Comparison of ENCODE assay signal across 13 cellular contexts in genomic region chr16:2511128-2511785, GRCh38. TPM values are rescaled to one million over a fixed set of nuclear protein-coding genes. Genes with fewer than 3 reads are reported as not detected.
DNase-seq lines count a peak whose midpoint lies in the region; ATAC-seq and TF ChIP-seq lines count a peak whose summit lies in the region.
"Had no signal": no experiment of that assay in that cellular context is flagged by ENCODE, and none has a peak within 500 bp of the region (broad histone marks: within the 10 kb centered on the region; RNA-seq: fewer than 3 reads in every experiment).

No MANE protein-coding gene starts in this region.

- ATAC-seq in GM18907 (IDR thresholded peaks at IDR 0.05; ENCODE audit: unreplicated experiment) (no peak), HG03378 (IDR thresholded peaks at IDR 0.05; ENCODE audit: unreplicated experiment) (no peak)
- no peak for ATAC-seq in activated CD8-positive, alpha-beta T cell treated with anti-CD3 and anti-CD28 coated beads, Interleukin-2, amount 10 ng/mL, durations not matched to agents 7 days and 5 days

- H4K20me1 ChIP-seq in OCI-LY3 (ENCODE audit: insufficient read depth, low read length), result peaks cover 19% of the 10 kb centered on the region

- 0 out of 2 replicates have a peak overlapping the region, but pooled peaks have one; percentile 90 for H3K9ac ChIP-seq in OCI-LY3 (ENCODE audit: low read length)
- H3K9ac ChIP-seq: BLaER1 had no signal

- H3K27ac Mint-ChIP-seq in neural crest cell (ENCODE audit: unreplicated experiment), result no peak overlapping the region
- H3K27ac Mint-ChIP-seq in activated CD8-positive, alpha-beta T cell treated with anti-CD3 and anti-CD28 coated beads, Interleukin-2, amount 10 ng/mL, durations not matched to agents 7 days and 5 days, result no peak overlapping the region

- no peaks in the 10 kb centered on the region for H3K9me3 Mint-ChIP-seq in neural crest cell
- no peaks in the 10 kb centered on the region for H3K9me3 Mint-ChIP-seq in activated CD8-positive, alpha-beta T cell treated with anti-CD3 and anti-CD28 coated beads, Interleukin-2, amount 10 ng/mL, durations not matched to agents 7 days and 5 days (ENCODE audit: insufficient read depth)

- H3K4me3 Mint-ChIP-seq in neural crest cell, result peak overlapping the region; percentile 91
- no peak overlapping the region for H3K4me3 Mint-ChIP-seq in activated CD8-positive, alpha-beta T cell treated with anti-CD3 and anti-CD28 coated beads, Interleukin-2, amount 10 ng/mL, durations not matched to agents 7 days and 5 days

- POLR2A ChIA-PET in activated CD8-positive, alpha-beta T cell treated with anti-CD3 and anti-CD28 coated beads, Interleukin-2, amount 10 ng/mL, durations not matched to agents 7 days and 5 days (lab: Charles Lee), result no interaction called here

- H3K36me3 ChIP-seq in OCI-LY3 (replicated peaks; ENCODE audit: low read depth, low read length), result peaks cover under 1% of the 10 kb centered on the region
- H3K36me3 ChIP-seq: ascending aorta had no signal

- peak overlapping the region; percentile 95 for H3K4me2 ChIP-seq in OCI-LY3 (ENCODE audit: low read length)

- CTCF ChIA-PET in activated CD8-positive, alpha-beta T cell treated with anti-CD3 and anti-CD28 coated beads, Interleukin-2, amount 10 ng/mL, durations not matched to agents 7 days and 5 days (lab: Charles Lee), result interaction anchor here (2.0 kb wide), 1 partner anchor 10 kb away, joined by 6 read pairs; no protein-coding TSS in a partner anchor

- H2AFZ ChIP-seq in OCI-LY3 (ENCODE audit: low read depth, low read length), result no peak overlapping the region

- no peaks in the 10 kb centered on the region for H3K27me3 ChIP-seq in OCI-LY3 (ENCODE audit: low read depth, low read length)
- H3K27me3 ChIP-seq: ascending aorta, BLaER1 had no signal

- H3K27me3 Mint-ChIP-seq in neural crest cell (ENCODE audit: low read depth), result no peaks in the 10 kb centered on the region
- H3K27me3 Mint-ChIP-seq in activated CD8-positive, alpha-beta T cell treated with anti-CD3 and anti-CD28 coated beads, Interleukin-2, amount 10 ng/mL, durations not matched to agents 7 days and 5 days (ENCODE audit: low read depth), result peaks cover 3% of the 10 kb centered on the region

- H3K4me1 ChIP-seq in OCI-LY3 (ENCODE audit: low read length), result peaks cover 78% of the 10 kb centered on the region

- TF ChIP-seq CTCF in OCI-LY3 (IDR thresholded peaks at IDR 0.05; ENCODE audit: low read depth, low read length), result no peak
- no peak for TF ChIP-seq CTCF in fibroblast of villous mesenchyme (IDR thresholded peaks at IDR 0.05; ENCODE audit: insufficient read depth, low read depth, low read length)
- no peak for TF ChIP-seq CTCF in neural crest cell (conservative IDR thresholded peaks at IDR 0.05)

- H3K79me2 ChIP-seq in OCI-LY3 (ENCODE audit: low read length), result peaks cover 27% of the 10 kb centered on the region

- DNase-seq in AG08395 (ENCODE audit: low spot score) (peak; percentile 76), fibroblast of villous mesenchyme (ENCODE audit: low read depth) (peak; percentile 86), neural crest cell (ENCODE audit: low read depth, low spot score) (no peak), germinal center (ENCODE audit: low spot score) (no peak)
- no peak for DNase-seq in activated CD8-positive, alpha-beta T cell treated with anti-CD3 and anti-CD28 coated beads, Interleukin-2, amount 10 ng/mL, durations not matched to agents 7 days and 5 days
- DNase-seq: NCI-H2107 had no signal

- H3K36me3 Mint-ChIP-seq in neural crest cell (ENCODE audit: low read depth), result no peaks in the 10 kb centered on the region
- peaks cover 3% of the 10 kb centered on the region for H3K36me3 Mint-ChIP-seq in activated CD8-positive, alpha-beta T cell treated with anti-CD3 and anti-CD28 coated beads, Interleukin-2, amount 10 ng/mL, durations not matched to agents 7 days and 5 days (ENCODE audit: low read depth)

- H3K4me3 ChIP-seq in OCI-LY3 (ENCODE audit: low read length) (no peak overlapping the region), fibroblast of villous mesenchyme (ENCODE audit: low read depth, low read length) (peak overlapping the region; percentile 30)
- H3K4me3 ChIP-seq: ascending aorta, BLaER1 had no signal

- peaks cover 35% of the 10 kb centered on the region for H3K4me1 Mint-ChIP-seq in neural crest cell
- peaks cover 49% of the 10 kb centered on the region for H3K4me1 Mint-ChIP-seq in activated CD8-positive, alpha-beta T cell treated with anti-CD3 and anti-CD28 coated beads, Interleukin-2, amount 10 ng/mL, durations not matched to agents 7 days and 5 days (ENCODE audit: low read depth)

- no peak overlapping the region for H3K27ac ChIP-seq in OCI-LY3 (ENCODE audit: low read length)

- no peaks in the 10 kb centered on the region for H3K9me3 ChIP-seq in OCI-LY3 (ENCODE audit: insufficient read depth, low read length)
- H3K9me3 ChIP-seq: ascending aorta, BLaER1 had no signal

RNA-seq across cellular contexts. Expression of gene ATP6V0C, which starts 2.5 kb away (rescaled TPM):
- 20.0 and 23.3 TPM in 2 replicates for total RNA-seq in fibroblast of villous mesenchyme
- total RNA-seq in neural crest cell, result 154 and 159 TPM in 2 replicates
- total RNA-seq in activated CD8-positive, alpha-beta T cell treated with anti-CD3 and anti-CD28 coated beads, Interleukin-2, amount 10 ng/mL, durations not matched to agents 7 days and 5 days, result 100 to 1,000 TPM; 105 to 110 TPM

RNA-seq across cellular contexts. Expression of gene AMDHD2, which starts 8.9 kb away (rescaled TPM):
- total RNA-seq in fibroblast of villous mesenchyme (31.1 and 45.7 TPM in 2 replicates), neural crest cell (50.9 and 58.3 TPM in 2 replicates)
- total RNA-seq in activated CD8-positive, alpha-beta T cell treated with anti-CD3 and anti-CD28 coated beads, Interleukin-2, amount 10 ng/mL, durations not matched to agents 7 days and 5 days, result 10 to 100 TPM; 54.0 to 58.5 TPM

RNA-seq across cellular contexts. Expression of gene CEMP1, which starts 20.0 kb away (rescaled TPM):
- total RNA-seq in fibroblast of villous mesenchyme (not detected in 2 replicates), neural crest cell (not detected in 2 replicates)
- total RNA-seq in activated CD8-positive, alpha-beta T cell treated with anti-CD3 and anti-CD28 coated beads, Interleukin-2, amount 10 ng/mL, durations not matched to agents 7 days and 5 days, result not detected
- total RNA-seq: ascending aorta; kidney epithelial cell; T-helper 2 cell treated with Interferon-gamma antibody and Interleukin-4, amounts not matched to agents 100 ng/mL and 5 ng/mL, for 36 hours had no signal

RNA-seq across cellular contexts. Expression of gene PDPK1, which starts 26.6 kb away (rescaled TPM):
- total RNA-seq in fibroblast of villous mesenchyme (26.7 and 37.1 TPM in 2 replicates), neural crest cell (34.2 and 37.5 TPM in 2 replicates)
- total RNA-seq in activated CD8-positive, alpha-beta T cell treated with anti-CD3 and anti-CD28 coated beads, Interleukin-2, amount 10 ng/mL, durations not matched to agents 7 days and 5 days, result 10 to 100 TPM; 41.2 to 49.6 TPM

RNA-seq across cellular contexts. Expression of gene TBC1D24, which starts 36.3 kb away (rescaled TPM):
- total RNA-seq in fibroblast of villous mesenchyme (15.5 and 19.4 TPM in 2 replicates), neural crest cell (30.0 and 32.5 TPM in 2 replicates)
- 10 to 100 TPM; 21.1 to 22.4 TPM for total RNA-seq in activated CD8-positive, alpha-beta T cell treated with anti-CD3 and anti-CD28 coated beads, Interleukin-2, amount 10 ng/mL, durations not matched to agents 7 days and 5 days

Comparison
In these comparisons a context has a peak if more than half of its experiments do, and no peak if none do; other contexts are left out.
1. DNase-seq: peak in AG08395 (single experiment) and fibroblast of villous mesenchyme (single experiment); none in neural crest cell (single experiment), germinal center (single experiment) and activated CD8-positive, alpha-beta T cell treated with anti-CD3 and anti-CD28 coated beads, Interleukin-2, amount 10 ng/mL, durations not matched to agents 7 days and 5 days (single experiment).